Comparison of ENCODE assay signal across 8 cellular contexts in genomic region chr11:22625448-22626287, GRCh38. TPM values are rescaled to one million over a fixed set of nuclear protein-coding genes. Genes with fewer than 3 reads are reported as not detected.
DNase-seq lines count a peak whose midpoint lies in the region; ATAC-seq and TF ChIP-seq lines count a peak whose summit lies in the region.

TSS of gene FANCF (minus strand) at chr11:22625823. CDS start at chr11:22625810, 13 bp downstream.

- H3K9me3 ChIP-seq in thoracic aorta: no peaks in the 10 kb centered on the region

- peaks cover 8% of the 10 kb centered on the region for H3K36me3 Mint-ChIP-seq in activated naive CD4-positive, alpha-beta T cell treated with anti-CD3 and anti-CD28 coated beads, Interleukin-2, amount 50 U/mL, for 24 hours

- H3K27me3 Mint-ChIP-seq in activated naive CD4-positive, alpha-beta T cell treated with anti-CD3 and anti-CD28 coated beads, Interleukin-2, amount 50 U/mL, for 24 hours: no peaks in the 10 kb centered on the region

- H3K4me3 ChIP-seq in GM06990 (replicated peaks; ENCODE audit: low read depth, low read length) (peak within 1 kb of the TSS; percentile 79), thoracic aorta (peak within 1 kb of the TSS; percentile 87)

- DNase-seq in GM06990 (ENCODE audit: extremely low read depth, insufficient read length): peak; percentile 92
- DNase-seq in NCI-H1092 (lab: John Stamatoyannopoulos, UW): peak; percentile 94
- peak; percentile 96 for DNase-seq in glomerular visceral epithelial cell (ENCODE audit: extremely low spot score)
- peak; percentile 94 for DNase-seq in omental fat pad (ENCODE audit: low spot score)
- DNase-seq in thoracic aorta (ENCODE audit: low spot score): peak; percentile 90

- TF ChIP-seq CTCF in GM06990 (IDR thresholded peaks at IDR 0.05; ENCODE audit: insufficient read depth, low read length, poor library complexity, severe bottlenecking) (no peak), omental fat pad (IDR thresholded peaks at IDR 0.05) (no peak), thoracic aorta (IDR thresholded peaks at IDR 0.05) (no peak)

- H3K27me3 ChIP-seq in GM06990 (replicated peaks; ENCODE audit: control insufficient read depth, insufficient read depth, low read length) (no peaks in the 10 kb centered on the region), thoracic aorta (replicated peaks; ENCODE audit: insufficient read depth) (no peaks in the 10 kb centered on the region)

- no peaks in the 10 kb centered on the region for H3K9me3 Mint-ChIP-seq in activated naive CD4-positive, alpha-beta T cell treated with anti-CD3 and anti-CD28 coated beads, Interleukin-2, amount 50 U/mL, for 24 hours

- H3K4me1 ChIP-seq in thoracic aorta (ENCODE audit: control insufficient read depth in 1 of 2, low read depth in 2 of 2): peaks cover 14 to 18% of the 10 kb centered on the region in 2 donors

- peaks cover 54% of the 10 kb centered on the region for H3K4me1 Mint-ChIP-seq in activated naive CD4-positive, alpha-beta T cell treated with anti-CD3 and anti-CD28 coated beads, Interleukin-2, amount 50 U/mL, for 24 hours

- H3K27ac ChIP-seq in thoracic aorta: peak within 1 kb of the TSS; percentile 90 to 92

- ATAC-seq in HG02588 (IDR thresholded peaks at IDR 0.05; ENCODE audit: unreplicated experiment) (peak; percentile 96), SK-N-SH treated with all-trans-retinoic acid at 6 μM for 48 hours (peak; percentile 97), omental fat pad (ENCODE audit: low FRiP score) (peak; percentile 98), thoracic aorta (ENCODE audit: insufficient number of reproducible peaks, low FRiP score, low read depth) (peak; percentile 100)

- peak within 1 kb of the TSS; percentile 98 for H3K4me3 Mint-ChIP-seq in activated naive CD4-positive, alpha-beta T cell treated with anti-CD3 and anti-CD28 coated beads, Interleukin-2, amount 50 U/mL, for 24 hours

- H3K27ac Mint-ChIP-seq in activated naive CD4-positive, alpha-beta T cell treated with anti-CD3 and anti-CD28 coated beads, Interleukin-2, amount 50 U/mL, for 24 hours: peak within 1 kb of the TSS; percentile 99

- H3K36me3 ChIP-seq in GM06990 (ENCODE audit: control insufficient read depth, insufficient read depth, low read length) (no peaks in the 10 kb centered on the region), thoracic aorta (no peaks in the 10 kb centered on the region)

TF ChIP-seq in SK-N-SH treated with all-trans-retinoic acid at 6 μM for 48 hours, 23 proteins besides CTCF, POLR2A, EP300 and RAD21:
- TF ChIP-seq PATZ1 (CRISPR knock-in tag; IDR thresholded peaks at IDR 0.05; ENCODE audit: borderline replicate concordance) (no peak), GLIS3 (CRISPR knock-in tag; IDR thresholded peaks at IDR 0.05) (no peak), CSDC2 (CRISPR knock-in tag; IDR thresholded peaks at IDR 0.05) (0 out of 2 replicates have a peak, but pooled peaks have one; percentile 57)

RNA-seq across cellular contexts. Expression of gene FANCF, which starts in this region (rescaled TPM):
- total RNA-seq in omental fat pad: 1 to 10 TPM; 2.7 to 7.4 (median 4.4) TPM
- 1 to 10 TPM; 6.0 to 7.4 TPM for total RNA-seq in thoracic aorta

Comparison
In these comparisons a context has a peak if more than half of its experiments do, and no peak if none do; other contexts are left out.
1. Peak in every context shown above with its lines: DNase-seq, ATAC-seq, H3K4me3 ChIP-seq and H3K27ac ChIP-seq.